Comparison of ENCODE assay signal across 13 cellular contexts in the genomic region with DNA sequence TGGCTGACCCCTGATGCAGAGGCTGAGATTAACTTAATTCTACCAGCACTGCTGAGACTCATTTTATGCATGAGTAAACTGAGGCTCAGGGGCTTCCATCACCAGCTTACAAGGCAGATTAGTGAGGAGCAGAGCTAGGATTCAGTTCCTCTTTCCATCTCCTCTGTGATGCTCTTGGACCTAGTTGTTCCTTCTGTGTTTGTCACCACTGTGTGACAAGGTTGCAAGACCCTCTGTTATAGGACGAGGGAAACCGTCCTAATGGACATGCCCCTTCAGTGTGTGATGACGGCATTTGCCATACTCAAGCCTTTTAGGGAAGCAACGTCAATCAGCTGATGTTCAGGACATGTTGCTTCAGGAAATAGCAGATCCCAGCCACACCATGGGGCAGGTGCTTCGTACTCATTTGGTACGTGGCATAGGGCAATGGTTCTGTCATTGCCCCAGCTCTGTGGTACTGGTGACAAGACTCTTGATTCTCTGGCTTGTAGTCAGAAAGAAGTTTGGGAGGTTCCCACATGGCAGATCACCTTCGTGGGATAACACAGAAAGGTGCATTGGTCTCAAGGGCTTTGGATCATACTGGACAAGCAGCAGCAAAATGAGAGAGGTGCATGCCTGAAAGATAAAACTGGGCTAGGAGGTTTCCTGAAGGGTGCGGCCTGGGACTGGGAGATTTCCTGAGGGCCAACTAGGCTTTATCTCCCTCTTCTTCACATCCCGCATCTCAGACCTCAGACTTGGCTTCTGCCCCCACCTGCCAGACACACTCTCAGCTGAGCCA. TPM values are rescaled to one million over a fixed set of nuclear protein-coding genes. Genes with fewer than 3 reads are reported as not detected.
A peak's percentile ranks its signal among the peaks of the same experiment; 100 is the strongest.
DNase-seq lines count a peak whose midpoint lies in the region; ATAC-seq, FAIRE-seq and TF ChIP-seq lines count a peak whose summit lies in the region.
"Had no signal": no experiment of that assay in that cellular context is flagged by ENCODE, and none has a peak within 500 bp of the region (broad histone marks: within the 10 kb centered on the region; RNA-seq: fewer than 3 reads in every experiment).

No MANE protein-coding gene starts in this region.

- H3K36me3 ChIP-seq in Karpas-422 (ENCODE audit: insufficient read depth, low read length) (no peaks in the 10 kb centered on the region), mesendoderm (ENCODE audit: control insufficient read depth, insufficient read depth, low read length) (no peaks in the 10 kb centered on the region), smooth muscle cell (ENCODE audit: low read depth) (no peaks in the 10 kb centered on the region)
- H3K36me3 ChIP-seq: SJCRH30, stomach had no signal

- H3K56ac ChIP-seq in mesendoderm (ENCODE audit: low read length): no peak overlapping the region

- no peak overlapping the region for H2BK5ac ChIP-seq in mesendoderm (ENCODE audit: low read length)

- H3K9me2 ChIP-seq in Karpas-422 (replicated peaks; ENCODE audit: insufficient read depth, low read length): no peaks in the 10 kb centered on the region

- H4K8ac ChIP-seq in mesendoderm (ENCODE audit: low read depth, low read length): no peak overlapping the region

- no peaks in the 10 kb centered on the region for H4K20me1 ChIP-seq in Karpas-422 (ENCODE audit: insufficient read depth, low read depth, low read length)
- H4K20me1 ChIP-seq in smooth muscle cell (ENCODE audit: low read depth): no peaks in the 10 kb centered on the region

- H3K4ac ChIP-seq in mesendoderm (ENCODE audit: low read depth, low read length): no peak overlapping the region

- no peak overlapping the region for H2AFZ ChIP-seq in Karpas-422 (ENCODE audit: low read length)
- H2AFZ ChIP-seq in smooth muscle cell (ENCODE audit: low read depth): no peak overlapping the region

- H3K9ac ChIP-seq in Karpas-422 (ENCODE audit: low read length) (no peak overlapping the region), mesendoderm (ENCODE audit: low read length) (no peak overlapping the region), smooth muscle cell (ENCODE audit: low read depth) (no peak overlapping the region)

- no peak overlapping the region; the same call in 1 of the 2 replicates for H3K27ac ChIP-seq in Karpas-422 (ENCODE audit: low read length)
- H3K27ac ChIP-seq in mesendoderm (ENCODE audit: low read depth, low read length): no peak overlapping the region
- H3K27ac ChIP-seq in smooth muscle cell (ENCODE audit: low read depth): no peak overlapping the region
- H3K27ac ChIP-seq: SJCRH30 had no signal

- no peak for TF ChIP-seq CTCF in smooth muscle cell (IDR thresholded peaks at IDR 0.05; ENCODE audit: borderline replicate concordance, insufficient read depth, poor library complexity, severe bottlenecking)

- no peak overlapping the region for H2BK120ac ChIP-seq in mesendoderm (ENCODE audit: low read depth, low read length)

- H2AK5ac ChIP-seq in mesendoderm (ENCODE audit: low read length): no peak overlapping the region

- H4K5ac ChIP-seq in mesendoderm (ENCODE audit: low read length): no peak overlapping the region

- no peaks in the 10 kb centered on the region for H3K27me3 ChIP-seq in Karpas-422 (ENCODE audit: low read length)
- no peaks in the 10 kb centered on the region for H3K27me3 ChIP-seq in mesendoderm (ENCODE audit: insufficient read depth, low read length, poor library complexity)
- H3K27me3 ChIP-seq in smooth muscle cell (ENCODE audit: low read depth): peaks cover 20% of the 10 kb centered on the region
- H3K27me3 ChIP-seq: SJCRH30, stomach had no signal

- H3K23ac ChIP-seq in mesendoderm (ENCODE audit: low read length): no peak overlapping the region

- peaks cover 5% of the 10 kb centered on the region for H3F3A ChIP-seq in smooth muscle cell (ENCODE audit: low read depth)

- no peak overlapping the region for H2BK15ac ChIP-seq in mesendoderm (replicated peaks; ENCODE audit: low read depth)

- FAIRE-seq in GM12892 (lab: Jason Lieb, UNC): peak; percentile 92
- FAIRE-seq: colon, frontal cortex had no signal

- TF ChIP-seq POLR2A in GM12892 (IDR thresholded peaks at IDR 0.05; ENCODE audit: low read depth, low read length): no peak

- H3K4me1 ChIP-seq in Karpas-422 (ENCODE audit: low read length): peaks cover 47% of the 10 kb centered on the region
- no peaks in the 10 kb centered on the region for H3K4me1 ChIP-seq in mesendoderm (ENCODE audit: control insufficient read depth, low read depth, low read length)
- no peaks in the 10 kb centered on the region for H3K4me1 ChIP-seq in smooth muscle cell (ENCODE audit: low read depth)

- no CpG with 5 or more reads among the region's 9 CpGs for WGBS in mesendoderm (ENCODE audit: extremely low coverage, insufficient coverage, low lambda C conversion rate)
- WGBS in smooth muscle cell (ENCODE audit: low lambda C conversion rate): 91% methylated on average over 9 of the region's 9 CpGs

- H3K18ac ChIP-seq in mesendoderm (ENCODE audit: low read length): no peak overlapping the region

- ATAC-seq in GM21786 (IDR thresholded peaks at IDR 0.05; ENCODE audit: unreplicated experiment) (peak; percentile 48), esophagus mucosa (peak; percentile 40)

- H3K9me3 ChIP-seq in Karpas-422 (ENCODE audit: low read length): no peaks in the 10 kb centered on the region
- H3K9me3 ChIP-seq in smooth muscle cell (replicated peaks; ENCODE audit: low read depth): no peaks in the 10 kb centered on the region
- H3K9me3 ChIP-seq: SJCRH30, stomach had no signal

- no peak for DNase-seq in GM12892 (ENCODE audit: insufficient read length)
- DNase-seq in Karpas-422: peak; percentile 75
- no peak for DNase-seq in mesendoderm
- no peak for DNase-seq in smooth muscle cell (lab: John Stamatoyannopoulos, UW; ENCODE audit: unreplicated experiment)
- DNase-seq in activated CD4-positive, CD25-positive, alpha-beta regulatory T cell treated with anti-CD3 and anti-CD28 coated beads, Interleukin-2, amount 50 U/mL, for 72 hours: no peak
- no peak for DNase-seq in activated T-cell treated with anti-CD3 and anti-CD28 coated beads for 4 hours
- DNase-seq: AML-193, stomach had no signal

- H3K4me3 ChIP-seq in Karpas-422 (ENCODE audit: low read length) (0 out of 2 replicates have a peak overlapping the region, but pooled peaks have one; percentile 5), mesendoderm (ENCODE audit: low read length) (no peak overlapping the region), smooth muscle cell (no peak overlapping the region)
- H3K4me3 ChIP-seq: SJCRH30, stomach had no signal

- H3K4me2 ChIP-seq in Karpas-422 (ENCODE audit: low read depth, low read length, poor library complexity, severe bottlenecking) (peak overlapping the region; percentile 58), mesendoderm (ENCODE audit: low read length) (no peak overlapping the region), smooth muscle cell (no peak overlapping the region)

- H3K79me1 ChIP-seq in mesendoderm (ENCODE audit: low read length): no peaks in the 10 kb centered on the region

- H3K79me2 ChIP-seq in Karpas-422 (ENCODE audit: low read length): no peaks in the 10 kb centered on the region
- H3K79me2 ChIP-seq in mesendoderm (ENCODE audit: control insufficient read depth, insufficient read depth, low read length): no peaks in the 10 kb centered on the region
- no peaks in the 10 kb centered on the region for H3K79me2 ChIP-seq in smooth muscle cell (ENCODE audit: low read depth)

RNA-seq across cellular contexts. Expression of a gene that starts 23.9 kb away (rescaled TPM):
- 449 TPM for polyA plus RNA-seq in GM12892 (2012; ENCODE audit: missing spikeins)
- 0.58 and 0.86 TPM in 2 replicates for total RNA-seq in Karpas-422 (2014; rRNA removed; shearing (Covaris generic); ENCODE audit: low replicate concordance)
- total RNA-seq in esophagus mucosa (814 TPM), smooth muscle cell (143 and 248 TPM in 2 replicates)
- polyA plus RNA-seq in mesendoderm (2013, experiment 1 of 2): 29.0 TPM
- polyA plus RNA-seq in mesendoderm (2013, experiment 2 of 2): 30.1 TPM
- 116 and 174 TPM in 2 replicates for polyA plus RNA-seq in smooth muscle cell

Comparison
In these comparisons a context has a peak if more than half of its experiments do, and no peak if none do; other contexts are left out.
1. RNA of a gene that starts 23.9 kb away (total RNA-seq): 814 TPM in esophagus mucosa (single experiment) and 143 to 248 TPM in smooth muscle cell; 0.58 to 0.86 TPM in Karpas-422; every median in the first group is over 10 times any median in the second.